Comparison of ENCODE assay signal across 18 cellular contexts in genomic region chr21:42144221-42144620, GRCh38.
DNase-seq lines count a peak whose midpoint lies in the region; ATAC-seq and TF ChIP-seq lines count a peak whose summit lies in the region.
"Had no signal": no experiment of that assay in that cellular context is flagged by ENCODE, and none has a peak within 500 bp of the region (broad histone marks: within the 10 kb centered on the region; RNA-seq: fewer than 3 reads in every experiment).

No MANE protein-coding gene starts in this region.

- no peak overlapping the region for H4K8ac ChIP-seq in trophoblast cell (ENCODE audit: low read depth, low read length)

- no peak overlapping the region for H4K12ac ChIP-seq in trophoblast cell (ENCODE audit: low read depth, low read length)

- no peak for TF ChIP-seq CTCF in Peyer's patch (IDR thresholded peaks at IDR 0.05)

- H2BK120ac ChIP-seq in trophoblast cell (ENCODE audit: insufficient read depth, low read length, poor library complexity): no peak overlapping the region

- H3K4me3 ChIP-seq in Peyer's patch (no peak overlapping the region), trophoblast cell (ENCODE audit: low read depth, low read length) (no peak overlapping the region)
- H3K4me3 ChIP-seq: BLaER1 had no signal

- H3K18ac ChIP-seq in trophoblast cell (ENCODE audit: low read length): no peak overlapping the region

- no peak for TF ChIP-seq POLR2A in Peyer's patch (IDR thresholded peaks at IDR 0.05)

- H3K23ac ChIP-seq in trophoblast cell (ENCODE audit: low read length): no peak overlapping the region

- no peaks in the 10 kb centered on the region for H3K9me3 ChIP-seq in Peyer's patch
- H3K9me3 ChIP-seq in trophoblast cell (ENCODE audit: insufficient read depth, low read depth, low read length): no peaks in the 10 kb centered on the region

- no peak overlapping the region for H3K4me3 Mint-ChIP-seq in dendritic cell treated with granulocyte-macrophage colony-stimulating factor and Interleukin-4, amounts not matched to agents 40 ng/mL and 50 ng/mL, for 4 days
- H3K4me3 Mint-ChIP-seq: CD14-positive monocyte; CD4-positive, alpha-beta memory T cell; H9 had no signal

- no peak overlapping the region for H3K4me2 ChIP-seq in trophoblast cell (ENCODE audit: low read length)

- no peaks in the 10 kb centered on the region for H3K36me3 ChIP-seq in Peyer's patch
- H3K36me3 ChIP-seq in trophoblast cell (ENCODE audit: control insufficient read depth in 1 of 2, insufficient read depth in 2 of 2, low read length in 2 of 2): no peaks in the 10 kb centered on the region
- H3K36me3 ChIP-seq: BLaER1 had no signal

- H2BK5ac ChIP-seq in trophoblast cell (ENCODE audit: low read depth, low read length, poor library complexity): no peak overlapping the region

- ATAC-seq in HG03342 (IDR thresholded peaks at IDR 0.05; ENCODE audit: unreplicated experiment): no peak

- no peak overlapping the region for H4K91ac ChIP-seq in trophoblast cell (ENCODE audit: low read depth, low read length)

- H2BK12ac ChIP-seq in trophoblast cell (ENCODE audit: low read length): no peak overlapping the region

- peaks cover 8% of the 10 kb centered on the region for H3K27me3 Mint-ChIP-seq in dendritic cell treated with granulocyte-macrophage colony-stimulating factor and Interleukin-4, amounts not matched to agents 40 ng/mL and 50 ng/mL, for 4 days

- H3K4ac ChIP-seq in trophoblast cell (ENCODE audit: low read depth, low read length): no peak overlapping the region

- no peaks in the 10 kb centered on the region for H3K27me3 ChIP-seq in Peyer's patch
- no peaks in the 10 kb centered on the region for H3K27me3 ChIP-seq in trophoblast cell (ENCODE audit: insufficient read depth, low read length)
- H3K27me3 ChIP-seq: BLaER1 had no signal

- H3K79me2 ChIP-seq in trophoblast cell (ENCODE audit: control insufficient read depth, insufficient read depth, low read length, poor library complexity): no peaks in the 10 kb centered on the region

- H3K36me3 Mint-ChIP-seq in dendritic cell treated with granulocyte-macrophage colony-stimulating factor and Interleukin-4, amounts not matched to agents 40 ng/mL and 50 ng/mL, for 4 days (ENCODE audit: low read depth): no peaks in the 10 kb centered on the region
- H3K36me3 Mint-ChIP-seq: CD14-positive monocyte; CD4-positive, alpha-beta memory T cell had no signal

- no peak overlapping the region for H3K14ac ChIP-seq in trophoblast cell (ENCODE audit: low read length)

- peak; percentile 21 for DNase-seq in activated effector memory CD4-positive, alpha-beta T cell treated with anti-CD3 and anti-CD28 coated beads, Interleukin-2, amount 50 U/mL, for 16 hours
- DNase-seq in activated effector memory CD4-positive, alpha-beta T cell treated with Interleukin-2 at 50 U/mL for 16 hours: no peak
- DNase-seq in Peyer's patch (peak in 2 of 3 donors; percentile 14 to 22), posterior vena cava (ENCODE audit: low spot score) (peak; percentile 22), trophoblast cell (no peak), OCI-M1 (lab: John Stamatoyannopoulos, UW) (no peak)
- DNase-seq: 8988T; CD4-positive, alpha-beta memory T cell; DMS153; DMS79; GDM1; GOT3; H9 had no signal

- H3K27ac ChIP-seq in Peyer's patch (no peak overlapping the region), trophoblast cell (ENCODE audit: low read depth, low read length) (no peak overlapping the region)
- H3K27ac ChIP-seq: BLaER1, HL-60 had no signal

- peaks cover 48% of the 10 kb centered on the region for H3K4me1 Mint-ChIP-seq in dendritic cell treated with granulocyte-macrophage colony-stimulating factor and Interleukin-4, amounts not matched to agents 40 ng/mL and 50 ng/mL, for 4 days (ENCODE audit: low read depth)

- H3K27ac Mint-ChIP-seq in dendritic cell treated with granulocyte-macrophage colony-stimulating factor and Interleukin-4, amounts not matched to agents 40 ng/mL and 50 ng/mL, for 4 days: peak overlapping the region; percentile 33
- H3K27ac Mint-ChIP-seq: CD4-positive, alpha-beta memory T cell; H9 had no signal

- no peaks in the 10 kb centered on the region for H3K9me3 Mint-ChIP-seq in dendritic cell treated with granulocyte-macrophage colony-stimulating factor and Interleukin-4, amounts not matched to agents 40 ng/mL and 50 ng/mL, for 4 days
- H3K9me3 Mint-ChIP-seq: CD14-positive monocyte; CD4-positive, alpha-beta memory T cell; H9 had no signal

- no peak overlapping the region for H3K9ac ChIP-seq in trophoblast cell (ENCODE audit: low read length)
- H3K9ac ChIP-seq: BLaER1 had no signal

- WGBS in trophoblast cell (ENCODE audit: extremely low coverage, insufficient coverage, insufficient read length): 100% methylated on average over 1 of the region's 3 CpGs

- peaks cover 0 to 7% (median 0%) of the 10 kb centered on the region in 4 donors for H3K4me1 ChIP-seq in Peyer's patch
- no peaks in the 10 kb centered on the region for H3K4me1 ChIP-seq in trophoblast cell (ENCODE audit: control insufficient read depth in 1 of 2, insufficient read depth in 2 of 2, low read length in 2 of 2)

- no peak overlapping the region for H2AFZ ChIP-seq in trophoblast cell (ENCODE audit: insufficient read depth, low read length, poor library complexity)

- no peaks in the 10 kb centered on the region for H3K79me1 ChIP-seq in trophoblast cell (ENCODE audit: low read length)

- intact Hi-C loops in dendritic cell treated with granulocyte-macrophage colony-stimulating factor and Interleukin-4, amounts not matched to agents 40 ng/mL and 50 ng/mL, for 4 days (cut with micrococcal nuclease): no loop called here
- intact Hi-C loops in posterior vena cava (cut with DNase I): loop anchor here (10.0 kb wide), 2 partner anchors 291 to 311 kb away; no protein-coding TSS in a partner anchor

- no peak overlapping the region for H2AK5ac ChIP-seq in trophoblast cell (ENCODE audit: low read length)

Comparison
In these comparisons a context has a peak if more than half of its experiments do, and no peak if none do; other contexts are left out.
1. DNase-seq: peak in activated effector memory CD4-positive, alpha-beta T cell treated with anti-CD3 and anti-CD28 coated beads, Interleukin-2, amount 50 U/mL, for 16 hours (single experiment), Peyer's patch (2 of 3) and posterior vena cava (single experiment); none in activated effector memory CD4-positive, alpha-beta T cell treated with Interleukin-2 at 50 U/mL for 16 hours (single experiment), trophoblast cell (0 of 2) and OCI-M1 (single experiment).